ENCODE assay signal across 9 cellular contexts in the genomic region with DNA sequence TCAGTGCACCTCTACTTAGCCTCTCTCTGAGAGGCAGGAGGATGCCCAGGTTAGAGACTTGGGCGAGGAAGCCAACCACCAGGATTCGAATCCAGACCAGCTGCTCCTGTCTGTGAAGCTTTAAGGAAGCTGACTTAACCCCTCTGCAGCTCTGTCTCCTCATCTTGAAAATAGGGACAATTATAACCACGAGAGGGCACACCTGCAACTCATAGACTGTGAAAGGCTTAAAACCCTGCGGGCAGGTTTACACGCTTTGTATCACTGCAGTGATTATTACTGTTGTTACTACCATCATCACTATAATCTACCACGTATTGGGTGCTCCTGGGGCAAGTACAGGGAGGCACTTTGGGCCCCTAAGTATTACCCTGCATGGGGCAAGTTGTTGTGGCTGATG.
DNase-seq lines count a peak whose midpoint lies in the region; ATAC-seq and TF ChIP-seq lines count a peak whose summit lies in the region.
"Had no signal": no experiment of that assay in that cellular context is flagged by ENCODE, and none has a peak within 500 bp of the region (broad histone marks: within the 10 kb centered on the region; RNA-seq: fewer than 3 reads in every experiment).

No MANE protein-coding gene starts in this region.

- H3K27ac ChIP-seq in HCT116 (ENCODE audit: low read depth, low read length) (no peak overlapping the region), Panc1 (ENCODE audit: low read length) (no peak overlapping the region)

- TF ChIP-seq CTCF in Caco-2 (IDR thresholded peaks at IDR 0.05; ENCODE audit: insufficient read depth in 1 of 2, low read depth in 1 of 2, low read length in 1 of 2, severe bottlenecking in 1 of 2, unreplicated experiment in 1 of 2) (peak in 1 of 2 experiments; percentile 27), HCT116 (IDR thresholded peaks at IDR 0.05 in 2 of 3, conservative IDR thresholded peaks at IDR 0.05 in 1 of 3; ENCODE audit: borderline replicate concordance in 1 of 3, insufficient read depth in 1 of 3, low read depth in 2 of 3, low read length in 2 of 3) (peak; percentile 53 to 66 (median 60)), Panc1 (IDR thresholded peaks at IDR 0.05) (peak; percentile 50), epithelial cell of esophagus (IDR thresholded peaks at IDR 0.05; ENCODE audit: insufficient read depth, low read depth, low read length, missing control alignments) (peak; percentile 37)

- POLR2A ChIA-PET in Caco-2 (lab: Charles Lee) (no interaction called here), HCT116 (lab: Charles Lee) (no interaction called here), Panc1 (lab: Charles Lee) (no interaction called here)

- H3K9me3 ChIP-seq in Caco-2 (no peaks in the 10 kb centered on the region), HCT116 (ENCODE audit: control insufficient read depth in 1 of 2, insufficient read depth in 1 of 2, low read depth in 1 of 2, low read length in 2 of 2) (no peaks in the 10 kb centered on the region), Panc1 (ENCODE audit: control insufficient read depth, insufficient read depth, low read depth, low read length) (no peaks in the 10 kb centered on the region)

- DNase-seq in Caco-2 (peak; percentile 27 to 41), HCT116 (ENCODE audit: low read depth, low spot score) (peak; percentile 69), Panc1 (ENCODE audit: low read depth, low spot score) (peak; percentile 20), epithelial cell of esophagus (ENCODE audit: low read depth) (peak; percentile 38)

- CTCF ChIA-PET in Caco-2 (lab: Charles Lee) (interaction anchor here (0.7 kb wide), 1 partner anchor 481 kb away, joined by 3 read pairs; no protein-coding TSS in a partner anchor), HCT116 (lab: Charles Lee) (interaction anchor here (0.6 to 1.5 kb wide), 5 partner anchors 8 to 121 kb away, joined by 3 to 6 read pairs (median 4); no protein-coding TSS in a partner anchor), Panc1 (lab: Charles Lee) (no interaction called here)

- H3K79me2 ChIP-seq in HCT116 (ENCODE audit: insufficient read depth, low read length), result no peaks in the 10 kb centered on the region

- in situ Hi-C loops in Panc1 (cut with HindIII; ENCODE audit: low pct_unique_long_range_greater_than_20kb, low sequenced_read_pairs), result no loop called here

- H3K4me3 Mint-ChIP-seq in Caco-2 (ENCODE audit: unreplicated experiment), result no peak overlapping the region
- H3K4me3 Mint-ChIP-seq: dendritic cell treated with granulocyte-macrophage colony-stimulating factor and Interleukin-4, amounts not matched to agents 40 ng/mL and 50 ng/mL, for 4 days had no signal

- H2AFZ ChIP-seq in HCT116 (ENCODE audit: low read depth, low read length, poor library complexity, severe bottlenecking), result peak overlapping the region; percentile 91

- RAD21 ChIA-PET in HCT116 (lab: Charles Lee; ENCODE audit: low non-redundant PET in 1 of 2, low total read pairs in 2 of 2, uncharacterized antibody in 2 of 2, unreplicated experiment in 2 of 2), result interaction anchor here in 1 of 2 experiments (0.6 kb wide), 2 partner anchors 75 to 408 kb away, joined by 3 read pairs; no protein-coding TSS in a partner anchor

- no peaks in the 10 kb centered on the region for H3K27me3 Mint-ChIP-seq in Caco-2 (ENCODE audit: insufficient read depth, unreplicated experiment)

- TF ChIP-seq POLR2A in HCT116 (IDR thresholded peaks at IDR 0.05; ENCODE audit: borderline replicate concordance, extremely low read depth, insufficient read depth, insufficient read length), result no peak

- peaks cover 9% of the 10 kb centered on the region for H3K9me3 Mint-ChIP-seq in Caco-2 (ENCODE audit: unreplicated experiment)

- H3K36me3 Mint-ChIP-seq in Caco-2 (ENCODE audit: insufficient read depth, unreplicated experiment), result no peaks in the 10 kb centered on the region

- intact Hi-C loops in Caco-2 (cut with micrococcal nuclease; ENCODE audit: unreplicated experiment) (no loop called here), HCT116 (cut with micrococcal nuclease) (loop anchor here (1.0 to 2.0 kb wide), 2 partner anchors 96 to 408 kb away; no protein-coding TSS in a partner anchor), Panc1 (cut with micrococcal nuclease; ENCODE audit: unreplicated experiment) (no loop called here)

- no peak overlapping the region for H3K9ac ChIP-seq in HCT116 (ENCODE audit: low read length)

- H3K9me2 ChIP-seq in HCT116 (ENCODE audit: insufficient read depth), result no peaks in the 10 kb centered on the region

- peak; percentile 69 for ATAC-seq in HCT116
- peak; percentile 76; the same call in 1 of the 2 replicates for ATAC-seq in Panc1
- no peak for ATAC-seq in GM21515 (IDR thresholded peaks at IDR 0.05; ENCODE audit: unreplicated experiment)
- ATAC-seq in HG03460 (IDR thresholded peaks at IDR 0.05; ENCODE audit: unreplicated experiment), result no peak
- no peak for ATAC-seq in HG02642 (IDR thresholded peaks at IDR 0.05; ENCODE audit: poor library complexity, unreplicated experiment)
- ATAC-seq in HG03520 (IDR thresholded peaks at IDR 0.05; ENCODE audit: unreplicated experiment), result no peak

- H3K4me1 Mint-ChIP-seq in Caco-2 (ENCODE audit: low read depth, unreplicated experiment), result no peaks in the 10 kb centered on the region

- peak overlapping the region; percentile 36 for H3K4me2 ChIP-seq in HCT116 (ENCODE audit: low read length)

- H4K20me1 ChIP-seq in HCT116 (ENCODE audit: insufficient read depth), result no peaks in the 10 kb centered on the region

- no TSS peak for BruUV-seq in Caco-2 (replicated peaks; lab: Mats Ljungman, UMichigan)
- BruUV-seq in HCT116 (replicated peaks; lab: Mats Ljungman, UMichigan), result no TSS peak
- no TSS peak for BruUV-seq in Panc1 (replicated peaks; lab: Mats Ljungman, UMichigan)

- H3K36me3 ChIP-seq in Caco-2 (ENCODE audit: control insufficient read depth, insufficient read depth, low read length), result no peaks in the 10 kb centered on the region
- no peaks in the 10 kb centered on the region for H3K36me3 ChIP-seq in HCT116 (ENCODE audit: control insufficient read depth in 1 of 2, insufficient read depth in 2 of 2, low read length in 2 of 2)
- H3K36me3 ChIP-seq in Panc1 (ENCODE audit: control insufficient read depth, insufficient read depth, low read length), result no peaks in the 10 kb centered on the region

- H3K27ac Mint-ChIP-seq in Caco-2 (ENCODE audit: unreplicated experiment), result no peak overlapping the region
- H3K27ac Mint-ChIP-seq: dendritic cell treated with granulocyte-macrophage colony-stimulating factor and Interleukin-4, amounts not matched to agents 40 ng/mL and 50 ng/mL, for 4 days had no signal

- H3K27me3 ChIP-seq in Caco-2 (replicated peaks; ENCODE audit: control insufficient read depth, insufficient read depth, low read length), result no peaks in the 10 kb centered on the region
- no peaks in the 10 kb centered on the region for H3K27me3 ChIP-seq in HCT116 (ENCODE audit: insufficient read depth, low read length)
- H3K27me3 ChIP-seq in Panc1 (ENCODE audit: control insufficient read depth, insufficient read depth, low read length), result no peaks in the 10 kb centered on the region

- no peaks in the 10 kb centered on the region for H3K4me1 ChIP-seq in Caco-2
- peaks cover 17 to 51% of the 10 kb centered on the region in 2 experiments for H3K4me1 ChIP-seq in HCT116 (ENCODE audit: control insufficient read depth in 1 of 2, insufficient read depth in 2 of 2, low read length in 2 of 2)
- no peaks in the 10 kb centered on the region for H3K4me1 ChIP-seq in Panc1 (ENCODE audit: control insufficient read depth, insufficient read depth, low read length)

- peak; percentile 77 for TF ChIP-seq RAD21 in HCT116 (IDR thresholded peaks at IDR 0.05; ENCODE audit: low read depth)

- H3K4me3 ChIP-seq in Caco-2 (ENCODE audit: low read depth, low read length) (no peak overlapping the region), HCT116 (replicated peaks in 1 of 2; ENCODE audit: low read depth in 1 of 2, low read length in 2 of 2) (no peak overlapping the region), Panc1 (ENCODE audit: low read depth in 2 of 2, low read length in 2 of 2) (no peak overlapping the region), epithelial cell of esophagus (ENCODE audit: low read length) (no peak overlapping the region)

TF ChIP-seq in HCT116, 20 proteins besides CTCF, POLR2A, EP300 and RAD21:
- TF ChIP-seq CBX3 (IDR thresholded peaks at IDR 0.05; ENCODE audit: low read depth) (no peak), EZH2phosphoT487 (IDR thresholded peaks at IDR 0.05; ENCODE audit: borderline replicate concordance) (no peak), JUND (IDR thresholded peaks at IDR 0.05) (no peak), SP1 (IDR thresholded peaks at IDR 0.05; ENCODE audit: low read depth) (0 out of 2 replicates have a peak, but pooled peaks have one; percentile 7), CEBPB (IDR thresholded peaks at IDR 0.05; ENCODE audit: low read depth) (no peak)

Comparison
In these comparisons a context has a peak if more than half of its experiments do, and no peak if none do; other contexts are left out.
1. ATAC-seq: peak in HCT116 (single experiment) and Panc1 (single experiment); none in GM21515 (single experiment), HG03460 (single experiment), HG02642 (single experiment) and HG03520 (single experiment).
2. Peak in every context shown above with its lines, with median percentiles within 50 percentile points of each other: DNase-seq.